Comparison of ENCODE assay signal across 21 cellular contexts in genomic region chr9:37769995-37770394, GRCh38. TPM values are rescaled to one million over a fixed set of nuclear protein-coding genes. Genes with fewer than 3 reads are reported as not detected.
DNase-seq lines count a peak whose midpoint lies in the region; ATAC-seq and TF ChIP-seq lines count a peak whose summit lies in the region.
"Had no signal": no experiment of that assay in that cellular context is flagged by ENCODE, and none has a peak within 500 bp of the region (broad histone marks: within the 10 kb centered on the region; RNA-seq: fewer than 3 reads in every experiment).

No MANE protein-coding gene starts in this region.

- H3K4me1 ChIP-seq in GM23338 (ENCODE audit: insufficient read depth): no peaks in the 10 kb centered on the region
- H3K4me1 ChIP-seq: BLaER1, HAP-1 had no signal

- no peaks in the 10 kb centered on the region for H3K27me3 ChIP-seq in GM23338 (ENCODE audit: insufficient read depth)
- H3K27me3 ChIP-seq: BLaER1 had no signal

- in situ Hi-C loops in KBM-7 (cut with MboI; ENCODE audit: low pct_unique_long_range_greater_than_20kb, low sequenced_read_pairs): no loop called here

- no peaks in the 10 kb centered on the region for H3F3A ChIP-seq in GM23338 (replicated peaks; ENCODE audit: low read depth)

- peaks cover 6% of the 10 kb centered on the region; the same call in 1 of the 2 replicates for H4K20me1 ChIP-seq in GM23338 (replicated peaks; ENCODE audit: insufficient read depth)

- no peak overlapping the region for H3K4me3 ChIP-seq in GM23338
- H3K4me3 ChIP-seq: BLaER1, HAP-1 had no signal

- no peaks in the 10 kb centered on the region for H3K79me2 ChIP-seq in GM23338 (replicated peaks; ENCODE audit: insufficient read depth)

- H3K36me3 ChIP-seq in GM23338 (ENCODE audit: insufficient read depth): no peaks in the 10 kb centered on the region

- H3K27ac Mint-ChIP-seq in activated T-cell treated with anti-CD3 and anti-CD28 coated beads, Interleukin-2, amount 50 U/mL, for 24 hours: peak overlapping the region; percentile 24
- peak overlapping the region; percentile 22 for H3K27ac Mint-ChIP-seq in activated naive CD8-positive, alpha-beta T cell treated with anti-CD3 and anti-CD28 coated beads, Interleukin-2, amount 50 U/mL, for 24 hours
- H3K27ac Mint-ChIP-seq in activated naive CD8-positive, alpha-beta T cell treated with anti-CD3 and anti-CD28 coated beads for 36 hours: no peak overlapping the region
- H3K27ac Mint-ChIP-seq in GM23338 (no peak overlapping the region), nephron progenitor cell (peak overlapping the region; percentile 54)
- H3K27ac Mint-ChIP-seq: B cell, HFFc6 had no signal

- no peak overlapping the region for H2AFZ ChIP-seq in GM23338

- H3K9me3 Mint-ChIP-seq in activated T-cell treated with anti-CD3 and anti-CD28 coated beads, Interleukin-2, amount 50 U/mL, for 24 hours: no peaks in the 10 kb centered on the region
- no peaks in the 10 kb centered on the region for H3K9me3 Mint-ChIP-seq in activated naive CD8-positive, alpha-beta T cell treated with anti-CD3 and anti-CD28 coated beads, Interleukin-2, amount 50 U/mL, for 24 hours
- H3K9me3 Mint-ChIP-seq in activated naive CD8-positive, alpha-beta T cell treated with anti-CD3 and anti-CD28 coated beads for 36 hours: peaks cover 3% of the 10 kb centered on the region
- 0 out of 3 replicates have a peak, but pooled peaks cover 3% of the 10 kb centered on the region for H3K9me3 Mint-ChIP-seq in GM23338
- peaks cover 6% of the 10 kb centered on the region for H3K9me3 Mint-ChIP-seq in nephron progenitor cell
- H3K9me3 Mint-ChIP-seq: CD4-positive, CD25-positive, alpha-beta regulatory T cell; HFFc6 had no signal

- H3K27ac ChIP-seq in GM23338 (ENCODE audit: low read depth): peak overlapping the region; percentile 45; the same call in 1 of the 2 replicates
- H3K27ac ChIP-seq: 22Rv1, BLaER1, C4-2B had no signal

- TF ChIP-seq CTCF in GM23338 (conservative IDR thresholded peaks at IDR 0.05; ENCODE audit: low read depth in 2 of 2): no peak
- TF ChIP-seq CTCF in nephron progenitor cell (IDR thresholded peaks at IDR 0.05): no peak

- no peaks in the 10 kb centered on the region for H3K27me3 Mint-ChIP-seq in activated T-cell treated with anti-CD3 and anti-CD28 coated beads, Interleukin-2, amount 50 U/mL, for 24 hours
- H3K27me3 Mint-ChIP-seq in activated naive CD8-positive, alpha-beta T cell treated with anti-CD3 and anti-CD28 coated beads, Interleukin-2, amount 50 U/mL, for 24 hours: no peaks in the 10 kb centered on the region
- H3K27me3 Mint-ChIP-seq in activated naive CD8-positive, alpha-beta T cell treated with anti-CD3 and anti-CD28 coated beads for 36 hours: no peaks in the 10 kb centered on the region
- H3K27me3 Mint-ChIP-seq in GM23338 (ENCODE audit: insufficient read depth, low read depth, poor library complexity) (no peaks in the 10 kb centered on the region), nephron progenitor cell (ENCODE audit: low read depth, poor library complexity) (no peaks in the 10 kb centered on the region)
- H3K27me3 Mint-ChIP-seq: B cell; CD4-positive, CD25-positive, alpha-beta regulatory T cell had no signal

- H3K4me1 Mint-ChIP-seq in activated T-cell treated with anti-CD3 and anti-CD28 coated beads, Interleukin-2, amount 50 U/mL, for 24 hours (ENCODE audit: low read depth): no peaks in the 10 kb centered on the region
- H3K4me1 Mint-ChIP-seq in activated naive CD8-positive, alpha-beta T cell treated with anti-CD3 and anti-CD28 coated beads, Interleukin-2, amount 50 U/mL, for 24 hours: no peaks in the 10 kb centered on the region
- H3K4me1 Mint-ChIP-seq in activated naive CD8-positive, alpha-beta T cell treated with anti-CD3 and anti-CD28 coated beads for 36 hours: peaks cover 1% of the 10 kb centered on the region
- H3K4me1 Mint-ChIP-seq in GM23338 (no peaks in the 10 kb centered on the region), nephron progenitor cell (no peaks in the 10 kb centered on the region)
- H3K4me1 Mint-ChIP-seq: B cell had no signal

- no peak overlapping the region for H3K4me2 ChIP-seq in GM23338
- H3K4me2 ChIP-seq: BLaER1 had no signal

- H3K9me2 ChIP-seq in GM23338 (ENCODE audit: insufficient read depth): no peaks in the 10 kb centered on the region

- H3K4me3 Mint-ChIP-seq in activated T-cell treated with anti-CD3 and anti-CD28 coated beads, Interleukin-2, amount 50 U/mL, for 24 hours: no peak overlapping the region
- H3K4me3 Mint-ChIP-seq in activated naive CD8-positive, alpha-beta T cell treated with anti-CD3 and anti-CD28 coated beads, Interleukin-2, amount 50 U/mL, for 24 hours: no peak overlapping the region
- no peak overlapping the region for H3K4me3 Mint-ChIP-seq in activated naive CD8-positive, alpha-beta T cell treated with anti-CD3 and anti-CD28 coated beads for 36 hours
- H3K4me3 Mint-ChIP-seq in GM23338 (no peak overlapping the region), nephron progenitor cell (no peak overlapping the region)
- H3K4me3 Mint-ChIP-seq: B cell; CD4-positive, CD25-positive, alpha-beta regulatory T cell; HFFc6 had no signal

- H3K36me3 Mint-ChIP-seq in activated T-cell treated with anti-CD3 and anti-CD28 coated beads, Interleukin-2, amount 50 U/mL, for 24 hours (ENCODE audit: low read depth): peaks cover 84% of the 10 kb centered on the region
- H3K36me3 Mint-ChIP-seq in activated naive CD8-positive, alpha-beta T cell treated with anti-CD3 and anti-CD28 coated beads, Interleukin-2, amount 50 U/mL, for 24 hours (ENCODE audit: low read depth): peaks cover 27% of the 10 kb centered on the region
- H3K36me3 Mint-ChIP-seq in activated naive CD8-positive, alpha-beta T cell treated with anti-CD3 and anti-CD28 coated beads for 36 hours: peaks cover 19% of the 10 kb centered on the region
- H3K36me3 Mint-ChIP-seq in GM23338 (ENCODE audit: low read depth) (peaks cover 11% of the 10 kb centered on the region; the same call in 2 of the 3 replicates), nephron progenitor cell (ENCODE audit: low read depth) (peaks cover 46% of the 10 kb centered on the region)

- DNase-seq in activated T-cell treated with anti-CD3 and anti-CD28 coated beads, Interleukin-2, amount 50 U/mL, for 24 hours: no peak
- DNase-seq in activated T-cell treated with anti-CD3 and anti-CD28 coated beads for 4 hours (no peak), GM23338 (ENCODE audit: low spot score) (no peak), nephron progenitor cell (no peak), KBM-7 (no peak)
- no peak for DNase-seq in activated naive CD8-positive, alpha-beta T cell treated with anti-CD3 and anti-CD28 coated beads, Interleukin-2, amount 50 U/mL, for 24 hours
- DNase-seq in activated naive CD8-positive, alpha-beta T cell treated with anti-CD3 and anti-CD28 coated beads for 36 hours: no peak
- DNase-seq: Calu3; CD4-positive, CD25-positive, alpha-beta regulatory T cell; COR-L47; DMS53; DMS79 treated with DMSO at 0.1 percent for 48 hours; GF-D8; GOT3; HFFc6 had no signal

- no peak for ATAC-seq in activated naive CD8-positive, alpha-beta T cell treated with anti-CD3 and anti-CD28 coated beads, Interleukin-2, amount 50 U/mL, for 24 hours
- no peak for ATAC-seq in GM23338
- no peak for ATAC-seq in HG03280 (IDR thresholded peaks at IDR 0.05; ENCODE audit: unreplicated experiment)

TF ChIP-seq in GM23338, 12 proteins besides CTCF, POLR2A, EP300 and RAD21:
- TF ChIP-seq ETS1 (IDR thresholded peaks at IDR 0.05): no peak
TF ChIP-seq in GM23338: peak in this region for 0.

RNA-seq across cellular contexts. Expression of gene EXOSC3, which starts 14.9 kb away (rescaled TPM):
- total RNA-seq in activated naive CD8-positive, alpha-beta T cell treated with anti-CD3 and anti-CD28 coated beads for 36 hours: 100 to 1,000 TPM; 139 to 147 TPM
- total RNA-seq in GM23338 (2014; rRNA removed; shearing (Covaris generic)): 59.9 and 62.3 TPM in 2 replicates
- polyA plus RNA-seq in GM23338 (2016; fragmentation: Nextera tagmentation; extraction: Ambion mirVana): 143 and 149 TPM in 2 replicates

RNA-seq across cellular contexts. Expression of gene TRMT10B, which starts 16.4 kb away (rescaled TPM):
- total RNA-seq in activated naive CD8-positive, alpha-beta T cell treated with anti-CD3 and anti-CD28 coated beads for 36 hours: 10 to 100 TPM in 1 of 2 experiments, 1 to 10 TPM in 1; 9.4 to 10.3 TPM
- 3.1 and 3.4 TPM in 2 replicates for total RNA-seq in GM23338 (2014; rRNA removed; shearing (Covaris generic))
- polyA plus RNA-seq in GM23338 (2016; fragmentation: Nextera tagmentation; extraction: Ambion mirVana): 10.8 and 12.2 TPM in 2 replicates

RNA-seq across cellular contexts. Expression of gene DCAF10, which starts 30.6 kb away (rescaled TPM):
- 10 to 100 TPM; 10.5 to 12.9 TPM for total RNA-seq in activated naive CD8-positive, alpha-beta T cell treated with anti-CD3 and anti-CD28 coated beads for 36 hours
- 11.5 and 14.3 TPM in 2 replicates for total RNA-seq in GM23338 (2014; rRNA removed; shearing (Covaris generic))
- polyA plus RNA-seq in GM23338 (2016; fragmentation: Nextera tagmentation; extraction: Ambion mirVana): 6.2 and 6.6 TPM in 2 replicates

Comparison
In these comparisons a context has a peak if more than half of its experiments do, and no peak if none do; other contexts are left out.
1. H3K27ac Mint-ChIP-seq: peak in activated T-cell treated with anti-CD3 and anti-CD28 coated beads, Interleukin-2, amount 50 U/mL, for 24 hours (single experiment), activated naive CD8-positive, alpha-beta T cell treated with anti-CD3 and anti-CD28 coated beads, Interleukin-2, amount 50 U/mL, for 24 hours (single experiment) and nephron progenitor cell (single experiment); none in activated naive CD8-positive, alpha-beta T cell treated with anti-CD3 and anti-CD28 coated beads for 36 hours (single experiment) and GM23338 (single experiment).